ENCODE assay signal across 2 cellular contexts in genomic region chr1:200897188-200897710, GRCh38.
TF ChIP-seq lines count a peak whose summit lies in the region.

No MANE protein-coding gene starts in this region.

TF ChIP-seq in GM23338, 12 proteins besides CTCF, POLR2A, EP300 and RAD21:
- TF ChIP-seq ZNF331 (CRISPR knock-in tag; IDR thresholded peaks at IDR 0.05; ENCODE audit: low read depth), result no peak
- no peak for TF ChIP-seq ZNF114 (CRISPR knock-in tag; IDR thresholded peaks at IDR 0.05)
- TF ChIP-seq JUNB (IDR thresholded peaks at IDR 0.05; ENCODE audit: unreplicated experiment), result no peak
- no peak for TF ChIP-seq EZH2phosphoT487 (IDR thresholded peaks at IDR 0.05; ENCODE audit: unreplicated experiment)
- TF ChIP-seq POLR2AphosphoS5 (IDR thresholded peaks at IDR 0.05; ENCODE audit: low read depth), result no peak
- no peak for TF ChIP-seq ETS1 (IDR thresholded peaks at IDR 0.05)
- TF ChIP-seq STAT1 (IDR thresholded peaks at IDR 0.05; ENCODE audit: unreplicated experiment), result no peak
- TF ChIP-seq ZNF462 (CRISPR knock-in tag; IDR thresholded peaks at IDR 0.05), result no peak
- no peak for TF ChIP-seq EZH2 (IDR thresholded peaks at IDR 0.05; ENCODE audit: low read depth, unreplicated experiment)
- TF ChIP-seq REST (IDR thresholded peaks at IDR 0.05; ENCODE audit: unreplicated experiment), result no peak
- no peak for TF ChIP-seq NANOG (IDR thresholded peaks at IDR 0.05; ENCODE audit: borderline replicate concordance)
- TF ChIP-seq CREB1 (CRISPR knock-in tag; IDR thresholded peaks at IDR 0.05; ENCODE audit: low read depth), result no peak

TF ChIP-seq in GM12878, 131 proteins besides CTCF, POLR2A, EP300 and RAD21:
- TF ChIP-seq STAT3 (IDR thresholded peaks at IDR 0.05; ENCODE audit: low read depth, low read length) (no peak), ZBTB11 (CRISPR knock-in tag; IDR thresholded peaks at IDR 0.05) (no peak), ZBTB33 (IDR thresholded peaks at IDR 0.05) (0 out of 2 replicates have a peak, but pooled peaks have one; percentile 26)
